ENCODE assay signal across 16 cellular contexts in the genomic region with DNA sequence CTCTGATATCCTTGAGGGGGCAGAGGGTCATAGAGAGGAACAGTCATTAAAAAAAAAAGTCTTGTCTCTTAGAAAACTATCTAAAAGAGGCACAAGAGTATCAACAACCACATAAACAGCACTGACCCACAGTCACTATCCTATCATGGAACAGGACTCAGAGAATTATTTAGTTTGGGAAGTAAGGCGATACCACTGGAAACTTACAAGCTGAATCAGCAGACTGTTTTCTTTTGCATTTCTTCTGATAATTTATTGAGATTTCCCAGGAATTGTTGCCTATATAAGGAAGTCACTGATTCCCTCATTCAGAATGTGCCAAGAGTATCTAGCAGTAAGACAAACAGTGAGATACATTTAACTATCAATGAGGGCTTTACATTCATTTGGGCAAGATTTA.
"Had no signal": no experiment of that assay in that cellular context is flagged by ENCODE, and none has a peak within 500 bp of the region (broad histone marks: within the 10 kb centered on the region; RNA-seq: fewer than 3 reads in every experiment).

No MANE protein-coding gene starts in this region.

- H3K27ac Mint-ChIP-seq: activated CD4-positive, alpha-beta T cell treated with anti-CD3 and anti-CD28 coated beads, Interleukin-2, amount 10 ng/mL, durations not matched to agents 24 days and 14 days; activated naive CD4-positive, alpha-beta T cell treated with anti-CD3 and anti-CD28 coated beads for 36 hours; activated T-helper 17 cell treated with anti-CD3 and anti-CD28 coated beads, Interleukin-2, amount 50 U/mL, for 72 hours; brain; dendritic cell treated with granulocyte-macrophage colony-stimulating factor and Interleukin-4, amounts not matched to agents 40 ng/mL and 50 ng/mL, for 4 days; effector memory CD8-positive, alpha-beta T cell; natural killer cell; stimulated activated naive CD8-positive, alpha-beta T cell treated with anti-CD3 and anti-CD28 coated beads, Interleukin-15, amount 100 ng/mL, for 72 hours; T-helper 1 cell treated with Interleukin-12 subunit alpha and Interleukin-12 subunit beta and Interleukin-4 antibody, amounts not matched to agents 30 μg/mL and 1 μg/mL, for 36 hours; WTC11 had no signal

- DNase-seq: activated CD4-positive, alpha-beta T cell treated with anti-CD3 and anti-CD28 coated beads, Interleukin-2, amount 10 ng/mL, durations not matched to agents 24 days and 14 days; activated naive CD4-positive, alpha-beta T cell treated with anti-CD3 and anti-CD28 coated beads for 36 hours; activated T-cell treated with anti-CD3 and anti-CD28 coated beads for 4 hours; effector memory CD8-positive, alpha-beta T cell; left colon; mammary epithelial cell; natural killer cell; occipital lobe; stimulated activated CD4-positive, alpha-beta T cell treated with anti-CD3 and anti-CD28 coated beads, Interleukin-4, amount 100 ng/mL, for 4 hours; stimulated activated naive CD8-positive, alpha-beta T cell treated with anti-CD3 and anti-CD28 coated beads, Interleukin-15, amount 100 ng/mL, for 72 hours had no signal

- H3K36me3 Mint-ChIP-seq: brain, natural killer cell, WTC11 had no signal

- H3K4me3 Mint-ChIP-seq: activated CD4-positive, alpha-beta T cell treated with anti-CD3 and anti-CD28 coated beads, Interleukin-2, amount 10 ng/mL, durations not matched to agents 24 days and 14 days; activated naive CD4-positive, alpha-beta T cell treated with anti-CD3 and anti-CD28 coated beads for 36 hours; activated T-helper 17 cell treated with anti-CD3 and anti-CD28 coated beads, Interleukin-2, amount 50 U/mL, for 72 hours; brain; dendritic cell treated with granulocyte-macrophage colony-stimulating factor and Interleukin-4, amounts not matched to agents 40 ng/mL and 50 ng/mL, for 4 days; effector memory CD8-positive, alpha-beta T cell; natural killer cell; stimulated activated naive CD8-positive, alpha-beta T cell treated with anti-CD3 and anti-CD28 coated beads, Interleukin-15, amount 100 ng/mL, for 72 hours; T-helper 1 cell treated with Interleukin-12 subunit alpha and Interleukin-12 subunit beta and Interleukin-4 antibody, amounts not matched to agents 30 μg/mL and 1 μg/mL, for 36 hours; WTC11 had no signal

- H3K4me1 Mint-ChIP-seq: activated CD4-positive, alpha-beta T cell treated with anti-CD3 and anti-CD28 coated beads, Interleukin-2, amount 10 ng/mL, durations not matched to agents 24 days and 14 days; activated T-helper 17 cell treated with anti-CD3 and anti-CD28 coated beads, Interleukin-2, amount 50 U/mL, for 72 hours; brain; natural killer cell; stimulated activated naive CD8-positive, alpha-beta T cell treated with anti-CD3 and anti-CD28 coated beads, Interleukin-15, amount 100 ng/mL, for 72 hours had no signal

- H3K4me3 ChIP-seq: thoracic aorta had no signal

- H3K9me3 Mint-ChIP-seq: activated CD4-positive, alpha-beta T cell treated with anti-CD3 and anti-CD28 coated beads, Interleukin-2, amount 10 ng/mL, durations not matched to agents 24 days and 14 days; activated naive CD4-positive, alpha-beta T cell treated with anti-CD3 and anti-CD28 coated beads for 36 hours; brain; dendritic cell treated with granulocyte-macrophage colony-stimulating factor and Interleukin-4, amounts not matched to agents 40 ng/mL and 50 ng/mL, for 4 days; T-helper 1 cell treated with Interleukin-12 subunit alpha and Interleukin-12 subunit beta and Interleukin-4 antibody, amounts not matched to agents 30 μg/mL and 1 μg/mL, for 36 hours; WTC11 had no signal

- H3K27me3 Mint-ChIP-seq: activated CD4-positive, alpha-beta T cell treated with anti-CD3 and anti-CD28 coated beads, Interleukin-2, amount 10 ng/mL, durations not matched to agents 24 days and 14 days; activated T-helper 17 cell treated with anti-CD3 and anti-CD28 coated beads, Interleukin-2, amount 50 U/mL, for 72 hours; brain; dendritic cell treated with granulocyte-macrophage colony-stimulating factor and Interleukin-4, amounts not matched to agents 40 ng/mL and 50 ng/mL, for 4 days; effector memory CD8-positive, alpha-beta T cell; stimulated activated naive CD8-positive, alpha-beta T cell treated with anti-CD3 and anti-CD28 coated beads, Interleukin-15, amount 100 ng/mL, for 72 hours had no signal
